ENCODE assay signal across 1 cellular context in the genomic region with DNA sequence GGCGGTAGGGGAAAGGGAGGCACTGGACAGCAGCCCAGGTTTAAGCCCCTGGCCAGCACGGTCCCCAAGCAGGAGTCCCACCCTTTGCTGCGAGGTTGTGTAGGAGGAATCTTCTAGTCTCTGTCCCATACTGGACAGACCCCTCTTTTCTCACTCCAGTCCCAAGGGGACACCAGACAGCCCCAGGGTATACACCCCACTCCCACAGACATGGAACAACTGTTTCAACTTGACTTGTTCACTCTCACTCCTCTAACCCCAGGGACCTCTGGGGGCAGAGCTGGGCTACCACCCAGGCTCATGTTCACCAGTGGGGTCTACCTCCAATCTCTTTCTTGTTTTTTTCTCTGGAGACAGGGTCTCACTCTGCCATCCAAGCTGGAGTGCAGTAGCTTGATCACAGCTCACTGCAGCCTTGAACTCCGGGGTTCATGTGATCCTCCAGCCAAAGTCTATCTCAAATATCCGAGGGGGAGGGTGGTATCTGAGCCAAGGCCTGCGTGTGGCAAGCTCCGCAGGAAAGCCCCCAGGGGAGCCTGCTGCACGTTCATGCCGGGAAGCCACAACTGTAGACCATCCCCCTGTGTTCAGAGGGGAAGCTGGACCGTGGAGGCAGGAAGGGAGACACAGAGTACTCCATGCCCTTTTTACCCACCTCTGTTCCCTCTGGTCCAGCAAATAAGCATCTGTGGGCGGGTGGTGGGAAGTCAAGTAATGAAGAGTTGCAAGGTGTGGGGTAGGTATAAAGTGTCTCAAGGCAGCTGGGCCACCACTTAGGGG.
TF ChIP-seq lines count a peak whose summit lies in the region.

No MANE protein-coding gene starts in this region.

TF ChIP-seq in HepG2, 621 proteins besides CTCF, POLR2A, EP300 and RAD21 (continued from another document):
- TF ChIP-seq, protein P1, sequence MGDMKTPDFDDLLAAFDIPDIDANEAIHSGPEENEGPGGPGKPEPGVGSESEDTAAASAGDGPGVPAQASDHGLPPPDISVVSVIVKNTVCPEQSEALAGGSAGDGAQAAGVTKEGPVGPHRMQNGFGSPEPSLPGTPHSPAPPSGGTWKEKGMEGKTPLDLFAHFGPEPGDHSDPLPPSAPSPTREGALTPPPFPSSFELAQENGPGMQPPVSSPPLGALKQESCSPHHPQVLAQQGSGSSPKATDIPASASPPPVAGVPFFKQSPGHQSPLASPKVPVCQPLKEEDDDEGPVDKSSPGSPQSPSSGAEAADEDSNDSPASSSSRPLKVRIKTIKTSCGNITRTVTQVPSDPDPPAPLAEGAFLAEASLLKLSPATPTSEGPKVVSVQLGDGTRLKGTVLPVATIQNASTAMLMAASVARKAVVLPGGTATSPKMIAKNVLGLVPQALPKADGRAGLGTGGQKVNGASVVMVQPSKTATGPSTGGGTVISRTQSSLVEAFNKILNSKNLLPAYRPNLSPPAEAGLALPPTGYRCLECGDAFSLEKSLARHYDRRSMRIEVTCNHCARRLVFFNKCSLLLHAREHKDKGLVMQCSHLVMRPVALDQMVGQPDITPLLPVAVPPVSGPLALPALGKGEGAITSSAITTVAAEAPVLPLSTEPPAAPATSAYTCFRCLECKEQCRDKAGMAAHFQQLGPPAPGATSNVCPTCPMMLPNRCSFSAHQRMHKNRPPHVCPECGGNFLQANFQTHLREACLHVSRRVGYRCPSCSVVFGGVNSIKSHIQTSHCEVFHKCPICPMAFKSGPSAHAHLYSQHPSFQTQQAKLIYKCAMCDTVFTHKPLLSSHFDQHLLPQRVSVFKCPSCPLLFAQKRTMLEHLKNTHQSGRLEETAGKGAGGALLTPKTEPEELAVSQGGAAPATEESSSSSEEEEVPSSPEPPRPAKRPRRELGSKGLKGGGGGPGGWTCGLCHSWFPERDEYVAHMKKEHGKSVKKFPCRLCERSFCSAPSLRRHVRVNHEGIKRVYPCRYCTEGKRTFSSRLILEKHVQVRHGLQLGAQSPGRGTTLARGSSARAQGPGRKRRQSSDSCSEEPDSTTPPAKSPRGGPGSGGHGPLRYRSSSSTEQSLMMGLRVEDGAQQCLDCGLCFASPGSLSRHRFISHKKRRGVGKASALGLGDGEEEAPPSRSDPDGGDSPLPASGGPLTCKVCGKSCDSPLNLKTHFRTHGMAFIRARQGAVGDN (CRISPR knock-in tag; IDR thresholded peaks at IDR 0.05) = peak; percentile 19
- peak; percentile 72 for TF ChIP-seq HNF4A (CRISPR knock-in tag; IDR thresholded peaks at IDR 0.05)
